In the genomic region with DNA sequence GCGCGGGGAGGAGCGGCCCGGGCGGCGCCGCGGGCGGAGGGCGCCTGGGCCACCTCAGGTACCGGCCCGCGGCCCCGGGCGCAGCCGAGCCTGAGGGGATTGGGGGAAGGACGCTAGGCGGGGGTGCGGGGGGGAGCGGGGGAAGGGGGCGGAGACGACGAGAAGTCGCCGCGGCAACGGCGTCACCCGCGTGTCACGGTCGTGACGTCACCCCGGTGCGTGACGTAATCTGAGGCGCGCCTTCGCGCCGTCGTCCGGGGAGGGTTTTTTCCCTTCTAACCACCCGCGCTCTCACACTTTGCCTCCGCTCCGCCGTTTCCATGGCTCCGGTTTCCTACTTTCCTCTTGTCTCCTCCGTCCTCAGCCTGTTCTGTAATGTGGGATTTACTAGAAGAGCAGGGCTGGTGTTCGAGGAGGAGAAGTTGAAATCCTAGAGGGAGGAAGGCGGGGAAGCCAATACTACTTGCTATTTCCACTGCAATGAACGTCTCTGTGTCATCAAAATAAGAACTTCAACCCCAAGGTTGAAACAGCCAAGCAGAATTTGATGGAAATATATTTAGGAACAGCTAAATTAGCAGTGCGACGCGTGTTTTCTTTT, we compare ENCODE assay signal across 8 cellular contexts. TPM values are rescaled to one million over a fixed set of nuclear protein-coding genes. Genes with fewer than 3 reads are reported as not detected.
A peak's percentile ranks its signal among the peaks of the same experiment; 100 is the strongest.
DNase-seq lines count a peak whose midpoint lies in the region; ATAC-seq, FAIRE-seq and TF ChIP-seq lines count a peak whose summit lies in the region.

A gene (minus strand): TSS at position 109 of the 601 bp plus-strand sequence. CDS start 226 bp downstream, outside the sequence.

- TF ChIP-seq RAD21 in A549 (conservative IDR thresholded peaks at IDR 0.05 in 1 of 2, IDR thresholded peaks at IDR 0.05 in 1 of 2), result no peak

- in situ Hi-C loops in T47D (cut with HindIII; ENCODE audit: low pct_unique_long_range_greater_than_20kb, low sequenced_read_pairs), result no loop called here

- CTCF ChIA-PET in A549 (lab: Yijun Ruan, JAX), result interaction anchor here (0.6 to 1.9 kb wide), 4 partner anchors 23 to 1714 kb away, joined by 3 to 9 read pairs (median 3); a partner anchor contains a TSS

- DNase-seq in A549 (ENCODE audit: low read depth in 1 of 2, low spot score in 1 of 2) (peak; percentile 62 to 91), NCI-H2171 treated with DMSO at 0.1 percent for 48 hours (lab: John Stamatoyannopoulos, UW) (peak; percentile 75), T47D (ENCODE audit: low read depth in 1 of 2, low spot score in 1 of 2) (peak; percentile 41 to 91)

- TF ChIP-seq POLR2A in A549 (IDR thresholded peaks at IDR 0.05; ENCODE audit: low read length), result peak; percentile 49; the same call in 1 of the 2 replicates

- H3K36me3 ChIP-seq in skeletal muscle satellite cell (ENCODE audit: insufficient read depth, low read length), result no peaks in the 10 kb centered on the region

- H3K9ac ChIP-seq in skeletal muscle satellite cell (ENCODE audit: low read depth, low read length), result peak within 1 kb of the TSS; percentile 98

- H3K4me3 ChIP-seq in A549, result peak within 1 kb of the TSS; percentile 86
- peak within 1 kb of the TSS; percentile 89 for H3K4me3 ChIP-seq in iPS-18c (ENCODE audit: insufficient read depth, low read depth, low read length)
- H3K4me3 ChIP-seq in skeletal muscle satellite cell (ENCODE audit: low read length), result peak within 1 kb of the TSS; percentile 79

- H3K9me3 ChIP-seq in A549 (no peaks in the 10 kb centered on the region), iPS-18c (ENCODE audit: control insufficient read depth, insufficient read depth, low read length) (no peaks in the 10 kb centered on the region), skeletal muscle satellite cell (replicated peaks; ENCODE audit: low read length) (no peaks in the 10 kb centered on the region)

- TF ChIP-seq CTCF in A549 (IDR thresholded peaks at IDR 0.05) (no peak), VCaP (conservative IDR thresholded peaks at IDR 0.05) (no peak)

- WGBS in A549 (ENCODE audit: missing lambda C conversion rate), result 5% methylated on average over 31 of the region's 56 CpGs

- H3K27me3 ChIP-seq in skeletal muscle satellite cell (ENCODE audit: control insufficient read depth, insufficient read depth, low read length), result peaks cover 4% of the 10 kb centered on the region

- ATAC-seq in A549, result peak; percentile 50 to 76
- ATAC-seq in GM18868 (IDR thresholded peaks at IDR 0.05; ENCODE audit: unreplicated experiment), result peak; percentile 60
- peak; percentile 49 for ATAC-seq in HG03103 (IDR thresholded peaks at IDR 0.05; ENCODE audit: low read depth, unreplicated experiment)

- POLR2A ChIA-PET in A549 (lab: Yijun Ruan, JAX), result interaction anchor here (0.9 to 1.5 kb wide), 2 partner anchors 20 to 114 kb away, joined by 4 to 5 read pairs; no protein-coding TSS in a partner anchor

- no peak for FAIRE-seq in A549 (lab: Jason Lieb, UNC)

- H3K4me2 ChIP-seq in A549, result peak within 1 kb of the TSS; percentile 85
- peak within 1 kb of the TSS; percentile 88 for H3K4me2 ChIP-seq in skeletal muscle satellite cell (ENCODE audit: low read length)

- H3K4me1 ChIP-seq in A549 (peaks cover 23% of the 10 kb centered on the region; the same call in 2 of the 3 replicates), skeletal muscle satellite cell (ENCODE audit: control insufficient read depth, insufficient read depth, low read length) (peaks cover 13% of the 10 kb centered on the region)

- H3K27ac ChIP-seq in A549, result peak within 1 kb of the TSS; percentile 94 to 95
- H3K27ac ChIP-seq in VCaP, result peak within 1 kb of the TSS; percentile 99

- TF ChIP-seq EP300 in A549 (IDR thresholded peaks at IDR 0.05), result no peak

TF ChIP-seq in A549, 52 proteins besides CTCF, POLR2A, EP300 and RAD21:
- TF ChIP-seq RNF2 (IDR thresholded peaks at IDR 0.05; ENCODE audit: borderline replicate concordance, low read depth) (no peak), JUN (IDR thresholded peaks at IDR 0.05) (peak in 1 of 2 experiments; percentile 62; a peak in 3 of 5 replicates), FOSL2 (IDR thresholded peaks at IDR 0.05) (no peak), FOSL2 (CRISPR knock-in tag; IDR thresholded peaks at IDR 0.05) (peak; percentile 80), PHF8 (IDR thresholded peaks at IDR 0.05; ENCODE audit: borderline replicate concordance, low read depth) (peak; percentile 48; the same call in 1 of the 2 replicates), HEYL (CRISPR knock-in tag; IDR thresholded peaks at IDR 0.05) (no peak)
- TF ChIP-seq, protein P1, sequence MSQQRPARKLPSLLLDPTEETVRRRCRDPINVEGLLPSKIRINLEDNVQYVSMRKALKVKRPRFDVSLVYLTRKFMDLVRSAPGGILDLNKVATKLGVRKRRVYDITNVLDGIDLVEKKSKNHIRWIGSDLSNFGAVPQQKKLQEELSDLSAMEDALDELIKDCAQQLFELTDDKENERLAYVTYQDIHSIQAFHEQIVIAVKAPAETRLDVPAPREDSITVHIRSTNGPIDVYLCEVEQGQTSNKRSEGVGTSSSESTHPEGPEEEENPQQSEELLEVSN (IDR thresholded peaks at IDR 0.05; ENCODE audit: borderline replicate concordance, low read depth), result peak; percentile 62
- TF ChIP-seq, protein P2, sequence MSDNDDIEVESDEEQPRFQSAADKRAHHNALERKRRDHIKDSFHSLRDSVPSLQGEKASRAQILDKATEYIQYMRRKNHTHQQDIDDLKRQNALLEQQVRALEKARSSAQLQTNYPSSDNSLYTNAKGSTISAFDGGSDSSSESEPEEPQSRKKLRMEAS (IDR thresholded peaks at IDR 0.05), result peak; percentile 73
TF ChIP-seq in A549: peak in this region for 5.

RNA-seq across cellular contexts. Expression of the gene that starts here (rescaled TPM):
- polyA plus RNA-seq in A549 (2011; rRNA removed), result 16.9 and 19.7 TPM in 2 replicates
- 2.4 and 3.1 TPM in 2 replicates for polyA plus RNA-seq in A549 (2012; cell fraction: cytosol; rRNA removed)
- 2.6 and 3.9 TPM in 2 replicates for polyA plus RNA-seq in A549 (2012; cell fraction: nucleus; rRNA removed)
- polyA plus RNA-seq in A549 (2017; fragmentation: RNase III; extraction: RNeasy Plus Mini Kit Qiagen cat#74134 plus additional on column Dnase treatment), result 5.9 to 6.1 TPM (median 6.0 TPM) in 3 replicates
- polyA minus RNA-seq in A549 (2011; rRNA and poly(A)+ RNA removed), result 36.1 and 40.1 TPM in 2 replicates
- 14.0 and 17.5 TPM in 2 replicates for total RNA-seq in skeletal muscle satellite cell (2012; rRNA removed)

Comparison
In these comparisons a context has a peak if more than half of its experiments do, and no peak if none do; other contexts are left out.
1. Peak in every context shown above with its lines: DNase-seq, ATAC-seq, H3K4me3 ChIP-seq and H3K27ac ChIP-seq.